ENCODE assay signal across 27 cellular contexts in the genomic region with DNA sequence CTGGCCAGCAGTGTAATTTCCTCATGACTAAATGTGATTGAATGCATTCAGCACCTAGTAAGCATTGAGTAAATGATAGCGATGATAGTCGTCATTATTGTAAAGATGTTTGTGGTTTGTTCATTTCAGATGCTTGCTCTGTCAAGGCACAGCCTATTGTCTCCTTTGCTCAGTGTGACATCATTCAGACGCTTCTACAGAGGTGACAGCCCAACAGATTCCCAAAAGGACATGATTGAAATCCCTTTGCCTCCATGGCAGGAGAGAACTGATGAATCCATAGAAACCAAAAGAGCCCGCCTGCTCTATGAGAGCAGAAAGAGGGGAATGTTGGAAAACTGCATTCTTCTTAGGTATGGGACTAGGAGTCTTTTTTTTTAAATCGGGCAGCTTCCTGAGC.
"Had no signal": no experiment of that assay in that cellular context is flagged by ENCODE, and none has a peak within 500 bp of the region (broad histone marks: within the 10 kb centered on the region; RNA-seq: fewer than 3 reads in every experiment).

No MANE protein-coding gene starts in this region.

- H3K4me1 ChIP-seq: uterus had no signal

- ATAC-seq: naive thymus-derived CD4-positive, alpha-beta T cell; natural killer cell; pancreas; psoas muscle; right cardiac atrium; sciatic nerve; stimulated activated effector memory CD8-positive, alpha-beta T cell treated with anti-CD3 and anti-CD28 coated beads, Interleukin-12 subunit alpha, Interleukin-12 subunit beta, amount 100 ng/mL, for 72 hours; stimulated activated naive B cell treated with anti-CD40 and anti-IgM and Interleukin-4, amounts not matched to agents 10 μg/mL and 1 μg/mL and 100 μg/mL, for 72 hours; upper lobe of right lung had no signal

- H3K4me2 ChIP-seq: smooth muscle cell had no signal

- H3K27me3 ChIP-seq: neutrophil, pancreas, spleen, stomach, thyroid gland, tibial nerve, upper lobe of right lung, uterus had no signal

- H3K9me3 ChIP-seq: neutrophil, pancreas, psoas muscle, spleen, stomach, thoracic aorta, thyroid gland, tibial nerve, upper lobe of right lung, uterus had no signal

- H3K27ac ChIP-seq: neutrophil, pancreas, psoas muscle, skin epidermis, spleen, stomach, thoracic aorta, thyroid gland, tibial nerve, upper lobe of right lung, uterus had no signal

- H3K4me3 Mint-ChIP-seq: natural killer cell; nephron; stimulated activated effector memory CD8-positive, alpha-beta T cell treated with anti-CD3 and anti-CD28 coated beads, Interleukin-12 subunit alpha, Interleukin-12 subunit beta, amount 100 ng/mL, for 72 hours; stimulated activated naive B cell treated with anti-CD40 and anti-IgM and Interleukin-4, amounts not matched to agents 10 μg/mL and 1 μg/mL and 100 μg/mL, for 72 hours; stimulated activated naive CD8-positive, alpha-beta T cell treated with anti-CD3 and anti-CD28 coated beads, Interleukin-15, Interleukin-2, amounts not matched to agents 100 ng/mL and 50 ng/mL, for 24 hours; type B pancreatic cell had no signal

- FAIRE-seq: pancreas had no signal

- H3K36me3 ChIP-seq: uterus had no signal

- H3K4me3 ChIP-seq: pancreas, psoas muscle, skin epidermis, smooth muscle cell, spleen, stomach, thoracic aorta, thyroid gland, tibial nerve, upper lobe of right lung, uterus had no signal

- DNase-seq: naive thymus-derived CD4-positive, alpha-beta T cell; natural killer cell; nucleus accumbens; pancreas; psoas muscle; right cardiac atrium; spleen; stimulated activated CD4-positive, alpha-beta T cell treated with anti-CD3 and anti-CD28 coated beads, Interleukin-12 subunit alpha, Interleukin-12 subunit beta, amount 100 ng/mL, for 4 hours; stimulated activated CD4-positive, alpha-beta T cell treated with anti-CD3 and anti-CD28 coated beads, Interleukin-1b, Interleukin-23, amount 100 ng/mL, for 48 hours; stimulated activated CD4-positive, alpha-beta T cell treated with anti-CD3 and anti-CD28 coated beads, Interleukin-2, amount 100 ng/mL, for 48 hours; stimulated activated CD4-positive, alpha-beta T cell treated with anti-CD3 and anti-CD28 coated beads, Interleukin-4, amount 100 ng/mL, for 24 hours; stimulated activated naive B cell treated with anti-CD40 and anti-IgM and Interleukin-4, amounts not matched to agents 10 μg/mL and 1 μg/mL and 100 μg/mL, for 72 hours; stimulated activated naive CD4-positive, alpha-beta T cell treated with Interleukin-2 at 50 U/mL for 16 hours; stomach; thyroid gland; upper lobe of right lung; uterus had no signal

- H3K27ac Mint-ChIP-seq: nephron; stimulated activated naive B cell treated with anti-CD40 and anti-IgM and Interleukin-4, amounts not matched to agents 10 μg/mL and 1 μg/mL and 100 μg/mL, for 72 hours; type B pancreatic cell had no signal

- H3K27me3 Mint-ChIP-seq: naive thymus-derived CD4-positive, alpha-beta T cell; stimulated activated naive B cell treated with anti-CD40 and anti-IgM and Interleukin-4, amounts not matched to agents 10 μg/mL and 1 μg/mL and 100 μg/mL, for 72 hours; stimulated activated naive CD8-positive, alpha-beta T cell treated with anti-CD3 and anti-CD28 coated beads, Interleukin-15, Interleukin-2, amounts not matched to agents 100 ng/mL and 50 ng/mL, for 24 hours; type B pancreatic cell had no signal

- H3K9me3 Mint-ChIP-seq: natural killer cell; nephron; stimulated activated effector memory CD8-positive, alpha-beta T cell treated with anti-CD3 and anti-CD28 coated beads, Interleukin-12 subunit alpha, Interleukin-12 subunit beta, amount 100 ng/mL, for 72 hours; stimulated activated naive B cell treated with anti-CD40 and anti-IgM and Interleukin-4, amounts not matched to agents 10 μg/mL and 1 μg/mL and 100 μg/mL, for 72 hours; stimulated activated naive CD8-positive, alpha-beta T cell treated with anti-CD3 and anti-CD28 coated beads, Interleukin-15, Interleukin-2, amounts not matched to agents 100 ng/mL and 50 ng/mL, for 24 hours; type B pancreatic cell had no signal
